Comparison of ENCODE assay signal across 10 cellular contexts in the genomic region with DNA sequence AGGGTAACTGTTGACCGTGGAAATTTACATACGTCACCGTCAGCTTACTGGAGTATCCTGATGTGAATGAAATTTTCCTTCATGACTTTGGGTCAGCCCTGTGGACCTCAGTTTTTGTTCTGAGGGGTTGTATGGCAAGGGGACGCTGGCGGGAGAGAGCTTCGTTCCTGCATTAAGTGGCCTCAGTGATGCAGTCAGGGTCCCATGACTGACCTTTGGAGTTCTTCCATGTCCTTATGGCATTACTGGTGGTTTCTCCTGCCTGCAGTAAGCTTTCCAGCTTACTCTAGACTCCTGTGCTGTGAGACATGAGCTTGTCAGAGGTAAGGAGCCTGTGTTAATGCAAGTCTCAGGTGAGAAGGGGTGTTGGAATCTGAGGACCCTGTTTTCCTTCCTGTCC. TPM values are rescaled to one million over a fixed set of nuclear protein-coding genes. Genes with fewer than 3 reads are reported as not detected.
DNase-seq lines count a peak whose midpoint lies in the region; ATAC-seq and TF ChIP-seq lines count a peak whose summit lies in the region.
"Had no signal": no experiment of that assay in that cellular context is flagged by ENCODE, and none has a peak within 500 bp of the region (broad histone marks: within the 10 kb centered on the region; RNA-seq: fewer than 3 reads in every experiment).

No MANE protein-coding gene starts in this region.

- H2AFZ ChIP-seq in mesenchymal stem cell (ENCODE audit: low read depth, low read length) = no peak overlapping the region

- peaks cover 27% of the 10 kb centered on the region for H3K4me1 Mint-ChIP-seq in type B pancreatic cell (ENCODE audit: unreplicated experiment)

- H3K27ac ChIP-seq in heart left ventricle (peak overlapping the region in 10 of 12 donors; percentile 8 to 93 (median 50)), coronary artery (peak overlapping the region in 1 of 2 donors; percentile 89), mesenchymal stem cell (ENCODE audit: low read length, poor library complexity, severe bottlenecking) (no peak overlapping the region)

- H3K4ac ChIP-seq in mesenchymal stem cell (ENCODE audit: low read depth in 1 of 2, low read length in 2 of 2) = peak overlapping the region in 1 of 2 experiments; percentile 44

- H2AK5ac ChIP-seq in mesenchymal stem cell (ENCODE audit: low read length, severe bottlenecking) = peak overlapping the region; percentile 16

- H3K9ac ChIP-seq in mesenchymal stem cell (ENCODE audit: low read length) = peak overlapping the region; percentile 98

- DNase-seq in heart left ventricle (no peak), cardiac septum (ENCODE audit: low spot score) (no peak), coronary artery (ENCODE audit: low spot score) (no peak), mesenchymal stem cell (peak; percentile 69), type B pancreatic cell (ENCODE audit: extremely low spot score, unreplicated experiment) (no peak), NCI-H1694 treated with DMSO at 0.1 percent for 48 hours (lab: John Stamatoyannopoulos, UW) (no peak), cerebellum (ENCODE audit: low spot score) (no peak)
- DNase-seq: activated CD4-positive, alpha-beta T cell treated with anti-CD3 and anti-CD28 coated beads, Interleukin-2, amount 50 U/mL, for 4 hours; AML-193 had no signal

- H3K4me1 ChIP-seq in heart left ventricle (peaks cover 2 to 62% (median 45%) of the 10 kb centered on the region in 12 donors), mesenchymal stem cell (ENCODE audit: control insufficient read depth, insufficient read depth, low read depth, low read length) (peaks cover 38% of the 10 kb centered on the region)

- peak overlapping the region in 8 of 12 donors; percentile 19 to 99 (median 82) for H3K4me3 ChIP-seq in heart left ventricle
- peak overlapping the region; percentile 87 for H3K4me3 ChIP-seq in coronary artery
- H3K4me3 ChIP-seq in mesenchymal stem cell (ENCODE audit: insufficient read depth in 1 of 2, low read depth in 1 of 2, low read length in 2 of 2) = peak overlapping the region in 1 of 2 experiments; percentile 86

- ATAC-seq in heart left ventricle = no peak
- no peak for ATAC-seq in GM21423 (IDR thresholded peaks at IDR 0.05; ENCODE audit: unreplicated experiment)

- WGBS in heart left ventricle, 4 donors = 45 to 77% (median 59%) methylated on average over 6 of the region's 6 CpGs
- WGBS in mesenchymal stem cell = 50% methylated on average over 6 of the region's 6 CpGs

- intact Hi-C loops in heart left ventricle (cut with DNase I) = loop anchor here in 1 of 10 donors (10.0 kb wide), 1 partner anchor 51 kb away; the partner anchor contains the start of gene NPTN
- intact Hi-C loops in cardiac septum (cut with DNase I) = no loop called here

- H3K4me2 ChIP-seq in mesenchymal stem cell (ENCODE audit: low read length, poor library complexity, severe bottlenecking) = peak overlapping the region; percentile 66

- peak overlapping the region; percentile 6 for H2BK15ac ChIP-seq in mesenchymal stem cell (ENCODE audit: low read depth, poor library complexity, severe bottlenecking)

- H3K9me3 Mint-ChIP-seq in type B pancreatic cell = no peaks in the 10 kb centered on the region

- H3K4me3 Mint-ChIP-seq in type B pancreatic cell = peak overlapping the region; percentile 92

- peak overlapping the region; percentile 92 for H3K27ac Mint-ChIP-seq in type B pancreatic cell

- H3K14ac ChIP-seq in mesenchymal stem cell (ENCODE audit: low read length in 2 of 2) = peak overlapping the region in 1 of 2 experiments; percentile 63

- H2BK12ac ChIP-seq in mesenchymal stem cell (ENCODE audit: low read length in 2 of 2) = peak overlapping the region in 1 of 2 experiments; percentile 57

- H3K23ac ChIP-seq in mesenchymal stem cell (ENCODE audit: low read length in 2 of 2) = peak overlapping the region in 1 of 2 experiments; percentile 46

- peaks cover 0 to 12% (median 0%) of the 10 kb centered on the region in 9 donors for H3K27me3 ChIP-seq in heart left ventricle
- H3K27me3 ChIP-seq in mesenchymal stem cell (ENCODE audit: control insufficient read depth in 1 of 2, insufficient read depth in 1 of 2, low read length in 2 of 2) = no peaks in the 10 kb centered on the region

- no peak overlapping the region for H2BK5ac ChIP-seq in mesenchymal stem cell (ENCODE audit: low read depth, low read length, poor library complexity, severe bottlenecking)

- H3K9me3 ChIP-seq in heart left ventricle (no peaks in the 10 kb centered on the region), mesenchymal stem cell (ENCODE audit: control insufficient read depth, low read length) (no peaks in the 10 kb centered on the region)

- H4K8ac ChIP-seq in mesenchymal stem cell (ENCODE audit: low read length) = no peak overlapping the region

- H4K91ac ChIP-seq in mesenchymal stem cell (ENCODE audit: low read length) = no peak overlapping the region

- no peaks in the 10 kb centered on the region for H3K36me3 ChIP-seq in heart left ventricle
- peaks cover 2 to 8% of the 10 kb centered on the region in 2 experiments for H3K36me3 ChIP-seq in mesenchymal stem cell (ENCODE audit: control insufficient read depth in 1 of 2, insufficient read depth in 2 of 2, low read depth in 1 of 2, low read length in 2 of 2)

- no peak for TF ChIP-seq POLR2A in heart left ventricle (IDR thresholded peaks at IDR 0.05)

- H2BK120ac ChIP-seq in mesenchymal stem cell (ENCODE audit: low read depth, low read length) = no peak overlapping the region

- no peaks in the 10 kb centered on the region for H3K27me3 Mint-ChIP-seq in type B pancreatic cell

- TF ChIP-seq CTCF in heart left ventricle (IDR thresholded peaks at IDR 0.05) = no peak
- TF ChIP-seq CTCF in coronary artery (IDR thresholded peaks at IDR 0.05) = no peak
- no peak for TF ChIP-seq CTCF in type B pancreatic cell (conservative IDR thresholded peaks at IDR 0.05)

- H3K36me3 Mint-ChIP-seq in type B pancreatic cell = no peaks in the 10 kb centered on the region

- H3K79me1 ChIP-seq in mesenchymal stem cell (replicated peaks; ENCODE audit: low read length, poor library complexity, severe bottlenecking) = peaks cover 17% of the 10 kb centered on the region

- peak overlapping the region; percentile 34 to 69 for H3K18ac ChIP-seq in mesenchymal stem cell (ENCODE audit: low read depth in 1 of 2, low read length in 2 of 2)

RNA-seq across cellular contexts. Expression of gene CD276, which starts 1.8 kb away (rescaled TPM):
- 100 to 1,000 TPM in 1 of 9 donors, 10 to 100 TPM in 8; 32.0 to 127 (median 53.3) TPM for total RNA-seq in heart left ventricle
- 10 to 100 TPM; 29.1 to 85.4 TPM for polyA plus RNA-seq in heart left ventricle
- 40.6 TPM for total RNA-seq in cardiac septum
- 490 TPM for polyA plus RNA-seq in mesenchymal stem cell (2013, experiment 1 of 2)
- polyA plus RNA-seq in mesenchymal stem cell (2013, experiment 2 of 2) = 486 TPM
- 104 and 133 TPM in 2 replicates for total RNA-seq in type B pancreatic cell (ENCODE audit: low replicate concordance)
- 39.6 TPM for total RNA-seq in cerebellum

RNA-seq across cellular contexts. Expression of gene NPTN, which starts 52.8 kb away (rescaled TPM):
- total RNA-seq in heart left ventricle = 100 to 1,000 TPM; 166 to 264 (median 205) TPM
- polyA plus RNA-seq in heart left ventricle = 100 to 1,000 TPM in 1 of 2 donors, 10 to 100 TPM in 1; 89.3 to 194 TPM
- total RNA-seq in cardiac septum = 175 TPM
- 177 TPM for polyA plus RNA-seq in mesenchymal stem cell (2013, experiment 1 of 2)
- 174 TPM for polyA plus RNA-seq in mesenchymal stem cell (2013, experiment 2 of 2)
- total RNA-seq in type B pancreatic cell (ENCODE audit: low replicate concordance) = 89.6 and 98.6 TPM in 2 replicates
- 122 TPM for total RNA-seq in cerebellum
